Comparison of ENCODE assay signal across 7 cellular contexts in the genomic region with DNA sequence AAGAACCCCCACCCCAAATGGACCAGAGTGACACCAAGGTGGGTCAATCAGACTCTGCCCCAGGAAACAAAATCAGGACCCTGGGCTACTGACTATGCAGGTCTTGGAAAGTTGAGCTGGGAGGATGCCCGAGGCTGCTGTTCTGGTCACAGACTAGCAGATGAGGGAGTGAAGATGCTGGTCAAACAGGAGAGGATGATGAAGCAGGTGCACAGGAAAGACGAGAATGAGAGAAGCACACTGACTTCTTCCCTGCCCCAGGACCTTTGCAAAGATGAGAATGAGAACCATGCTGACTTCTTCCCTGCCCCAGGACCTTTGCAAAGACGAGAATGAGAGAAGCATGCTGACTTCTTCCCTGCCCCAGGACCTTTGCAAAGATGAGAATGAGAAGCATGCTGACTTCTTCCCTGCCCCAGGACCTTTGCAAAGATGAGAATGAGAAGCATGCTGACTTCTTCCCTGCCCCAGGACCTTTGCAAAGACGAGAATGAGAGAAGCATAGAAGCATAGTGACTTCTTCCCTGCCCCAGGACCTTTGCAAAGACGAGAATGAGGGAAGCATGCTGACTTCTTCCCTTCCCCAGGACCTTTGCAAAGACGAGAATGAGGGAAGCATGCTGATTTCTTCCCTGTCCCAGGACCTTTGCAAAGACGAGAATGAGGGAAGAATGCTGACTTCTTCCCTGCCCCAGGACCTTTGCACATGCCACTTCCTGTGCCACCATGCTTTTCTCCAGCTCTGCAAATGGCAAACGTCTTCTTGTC. TPM values are rescaled to one million over a fixed set of nuclear protein-coding genes. Genes with fewer than 3 reads are reported as not detected.
DNase-seq lines count a peak whose midpoint lies in the region; ATAC-seq and TF ChIP-seq lines count a peak whose summit lies in the region.
"Not testable (repeated sequence)": the region's sequence is repeated elsewhere in the genome, so short reads cannot be mapped to it uniquely, and the experiment has no call there.

No MANE protein-coding gene starts in this region.

- TF ChIP-seq CTCF in CD14-positive monocyte (IDR thresholded peaks at IDR 0.05); prostate gland (IDR thresholded peaks at IDR 0.05): not testable (repeated sequence)

- H3K27ac Mint-ChIP-seq in CD14-positive monocyte (peak overlapping the region in 5 of 7 donors; percentile 0 to 76 (median 52)), naive B cell (peak overlapping the region in 5 of 6 donors; percentile 22 to 87 (median 74))
- peak overlapping the region; percentile 45 for H3K27ac Mint-ChIP-seq in activated CD4-positive, alpha-beta memory T cell treated with anti-CD3 and anti-CD28 coated beads for 36 hours
- peak overlapping the region; percentile 34 for H3K27ac Mint-ChIP-seq in activated naive CD8-positive, alpha-beta T cell
- peak overlapping the region; percentile 23 for H3K27ac Mint-ChIP-seq in dendritic cell treated with granulocyte-macrophage colony-stimulating factor and Interleukin-4, amounts not matched to agents 40 ng/mL and 50 ng/mL, for 4 days
- H3K27ac Mint-ChIP-seq in stimulated activated naive B cell treated with anti-CD40 and anti-IgM and Interleukin-4, amounts not matched to agents 10 μg/mL and 1 μg/mL and 100 μg/mL, for 72 hours = peak overlapping the region; percentile 38

- not testable (repeated sequence) for H3K9me3 ChIP-seq in prostate gland

- H3K4me1 Mint-ChIP-seq in CD14-positive monocyte (peaks cover 27% of the 10 kb centered on the region), naive B cell (peaks cover 12 to 37% (median 19%) of the 10 kb centered on the region in 3 donors)
- not testable (repeated sequence) for H3K4me1 Mint-ChIP-seq in activated CD4-positive, alpha-beta memory T cell treated with anti-CD3 and anti-CD28 coated beads for 36 hours (ENCODE audit: low read depth)
- H3K4me1 Mint-ChIP-seq in activated naive CD8-positive, alpha-beta T cell (ENCODE audit: low read depth) = peaks cover 23% of the 10 kb centered on the region
- peaks cover 33% of the 10 kb centered on the region for H3K4me1 Mint-ChIP-seq in dendritic cell treated with granulocyte-macrophage colony-stimulating factor and Interleukin-4, amounts not matched to agents 40 ng/mL and 50 ng/mL, for 4 days (ENCODE audit: low read depth)
- H3K4me1 Mint-ChIP-seq in stimulated activated naive B cell treated with anti-CD40 and anti-IgM and Interleukin-4, amounts not matched to agents 10 μg/mL and 1 μg/mL and 100 μg/mL, for 72 hours = peaks cover 13 to 37% of the 10 kb centered on the region in 2 donors

- not testable (repeated sequence) for H3K27me3 ChIP-seq in prostate gland (replicated peaks; ENCODE audit: insufficient read depth)

- CTCF ChIA-PET in activated CD4-positive, alpha-beta memory T cell treated with anti-CD3 and anti-CD28 coated beads for 36 hours (lab: Charles Lee) = not testable (repeated sequence)

- not testable (repeated sequence) for TF ChIP-seq POLR2A in prostate gland (IDR thresholded peaks at IDR 0.05)

- POLR2A ChIA-PET in activated CD4-positive, alpha-beta memory T cell treated with anti-CD3 and anti-CD28 coated beads for 36 hours (lab: Charles Lee) = not testable (repeated sequence)

- not testable (repeated sequence) for H3K9me3 Mint-ChIP-seq in CD14-positive monocyte; activated CD4-positive, alpha-beta memory T cell treated with anti-CD3 and anti-CD28 coated beads for 36 hours; activated naive CD8-positive, alpha-beta T cell (ENCODE audit: low read depth); dendritic cell treated with granulocyte-macrophage colony-stimulating factor and Interleukin-4, amounts not matched to agents 40 ng/mL and 50 ng/mL, for 4 days; naive B cell; stimulated activated naive B cell treated with anti-CD40 and anti-IgM and Interleukin-4, amounts not matched to agents 10 μg/mL and 1 μg/mL and 100 μg/mL, for 72 hours

- not testable (repeated sequence) for H3K4me3 Mint-ChIP-seq in CD14-positive monocyte; activated CD4-positive, alpha-beta memory T cell treated with anti-CD3 and anti-CD28 coated beads for 36 hours; activated naive CD8-positive, alpha-beta T cell; dendritic cell treated with granulocyte-macrophage colony-stimulating factor and Interleukin-4, amounts not matched to agents 40 ng/mL and 50 ng/mL, for 4 days; naive B cell; stimulated activated naive B cell treated with anti-CD40 and anti-IgM and Interleukin-4, amounts not matched to agents 10 μg/mL and 1 μg/mL and 100 μg/mL, for 72 hours

- DNase-seq in CD14-positive monocyte (ENCODE audit: low spot score); activated CD4-positive, alpha-beta memory T cell treated with anti-CD3 and anti-CD28 coated beads for 36 hours; naive B cell; prostate gland (ENCODE audit: low spot score); stimulated activated naive B cell treated with anti-CD40 and anti-IgM and Interleukin-4, amounts not matched to agents 10 μg/mL and 1 μg/mL and 100 μg/mL, for 72 hours: not testable (repeated sequence)

- intact Hi-C loops in CD14-positive monocyte (cut with micrococcal nuclease); activated CD4-positive, alpha-beta memory T cell treated with anti-CD3 and anti-CD28 coated beads for 36 hours (cut with micrococcal nuclease); dendritic cell treated with granulocyte-macrophage colony-stimulating factor and Interleukin-4, amounts not matched to agents 40 ng/mL and 50 ng/mL, for 4 days (cut with micrococcal nuclease); prostate gland (cut with DNase I): not testable (repeated sequence)

- H3K36me3 Mint-ChIP-seq in CD14-positive monocyte (peaks cover 78 to 94% of the 10 kb centered on the region in 2 donors), naive B cell (peaks cover 12 to 16% of the 10 kb centered on the region in 2 donors)
- H3K36me3 Mint-ChIP-seq in activated CD4-positive, alpha-beta memory T cell treated with anti-CD3 and anti-CD28 coated beads for 36 hours = peaks cover 60% of the 10 kb centered on the region
- not testable (repeated sequence) for H3K36me3 Mint-ChIP-seq in activated naive CD8-positive, alpha-beta T cell
- peaks cover 100% of the 10 kb centered on the region for H3K36me3 Mint-ChIP-seq in dendritic cell treated with granulocyte-macrophage colony-stimulating factor and Interleukin-4, amounts not matched to agents 40 ng/mL and 50 ng/mL, for 4 days (ENCODE audit: low read depth)
- H3K36me3 Mint-ChIP-seq in stimulated activated naive B cell treated with anti-CD40 and anti-IgM and Interleukin-4, amounts not matched to agents 10 μg/mL and 1 μg/mL and 100 μg/mL, for 72 hours = peaks cover 47 to 60% of the 10 kb centered on the region in 2 donors

- peak overlapping the region; percentile 61 to 70 for H3K27ac ChIP-seq in prostate gland

- H3K27me3 Mint-ChIP-seq in CD14-positive monocyte (ENCODE audit: low read depth in 3 of 3); activated CD4-positive, alpha-beta memory T cell treated with anti-CD3 and anti-CD28 coated beads for 36 hours; activated naive CD8-positive, alpha-beta T cell; dendritic cell treated with granulocyte-macrophage colony-stimulating factor and Interleukin-4, amounts not matched to agents 40 ng/mL and 50 ng/mL, for 4 days; naive B cell; stimulated activated naive B cell treated with anti-CD40 and anti-IgM and Interleukin-4, amounts not matched to agents 10 μg/mL and 1 μg/mL and 100 μg/mL, for 72 hours: not testable (repeated sequence)

- not testable (repeated sequence) for H3K36me3 ChIP-seq in prostate gland

- not testable (repeated sequence) for H3K4me1 ChIP-seq in prostate gland (replicated peaks)

- ATAC-seq in naive B cell (ENCODE audit: low read depth in 2 of 2); stimulated activated naive B cell treated with anti-CD40 and anti-IgM and Interleukin-4, amounts not matched to agents 10 μg/mL and 1 μg/mL and 100 μg/mL, for 72 hours (replicated peaks): not testable (repeated sequence)

- whole genome bisulfite sequencing in prostate gland = 86% methylated on average over 8 of the region's 8 CpGs

- H3K4me3 ChIP-seq in prostate gland = not testable (repeated sequence)

RNA-seq across cellular contexts. Expression of gene SMIM7, which starts 8.3 kb away (rescaled TPM):
- polyA plus RNA-seq in CD14-positive monocyte = 10 to 100 TPM; 86.7 to 91.7 TPM
- 10 to 100 TPM; 50.5 to 50.9 TPM for total RNA-seq in activated CD4-positive, alpha-beta memory T cell treated with anti-CD3 and anti-CD28 coated beads for 36 hours
- 10 to 100 TPM; 41.0 to 84.2 (median 69.1) TPM for polyA plus RNA-seq in naive B cell (ENCODE audit: low read depth in 6 of 6)
- 100 to 1,000 TPM; 146 to 171 TPM for total RNA-seq in prostate gland

RNA-seq across cellular contexts. Expression of gene TMEM38A, which starts 9.3 kb away (rescaled TPM):
- 10 to 100 TPM; 10.6 to 21.6 TPM for polyA plus RNA-seq in CD14-positive monocyte
- under 1 TPM; 0.58 to 0.76 TPM for total RNA-seq in activated CD4-positive, alpha-beta memory T cell treated with anti-CD3 and anti-CD28 coated beads for 36 hours
- 10 to 100 TPM; 13.7 to 18.6 (median 16.6) TPM for polyA plus RNA-seq in naive B cell (ENCODE audit: low read depth in 6 of 6)
- total RNA-seq in prostate gland = 10 to 100 TPM; 11.7 to 20.6 TPM

RNA-seq across cellular contexts. Expression of gene MED26, which starts 23.6 kb away (rescaled TPM):
- polyA plus RNA-seq in CD14-positive monocyte (1 to 10 TPM; 1.1 to 2.1 TPM), naive B cell (ENCODE audit: low read depth in 6 of 6) (10 to 100 TPM in 1 of 6 donors, 1 to 10 TPM in 5; 2.0 to 10.9 (median 5.4) TPM)
- total RNA-seq in activated CD4-positive, alpha-beta memory T cell treated with anti-CD3 and anti-CD28 coated beads for 36 hours = 10 to 100 TPM; 12.0 to 14.5 TPM
- 10 to 100 TPM; 13.5 to 29.9 TPM for total RNA-seq in prostate gland

Comparison
In these comparisons a context has a peak if more than half of its experiments do, and no peak if none do; other contexts are left out.
1. H3K27ac Mint-ChIP-seq: peak in every context shown above with its lines; median percentile 74 in naive B cell; 52 in CD14-positive monocyte; 45 in activated CD4-positive, alpha-beta memory T cell treated with anti-CD3 and anti-CD28 coated beads for 36 hours; 38 in stimulated activated naive B cell treated with anti-CD40 and anti-IgM and Interleukin-4, amounts not matched to agents 10 μg/mL and 1 μg/mL and 100 μg/mL, for 72 hours; 34 in activated naive CD8-positive, alpha-beta T cell; 23 in dendritic cell treated with granulocyte-macrophage colony-stimulating factor and Interleukin-4, amounts not matched to agents 40 ng/mL and 50 ng/mL, for 4 days.
2. RNA of gene TMEM38A, which starts 9.3 kb away (total RNA-seq): 11.7 to 20.6 TPM in prostate gland; 0.58 to 0.76 TPM in activated CD4-positive, alpha-beta memory T cell treated with anti-CD3 and anti-CD28 coated beads for 36 hours; every median in the first group is over 4 times any median in the second.